Comparison of ENCODE assay signal across 18 cellular contexts in genomic region chr1:166849135-166849534, GRCh38.
"Had no signal": no experiment of that assay in that cellular context is flagged by ENCODE, and none has a peak within 500 bp of the region (broad histone marks: within the 10 kb centered on the region; RNA-seq: fewer than 3 reads in every experiment).

No MANE protein-coding gene starts in this region.

- ATAC-seq: Panc1 had no signal

- H3K9me3 ChIP-seq: SK-N-SH had no signal

- DNase-seq: Karpas-422, KG1, MM.1S, NCI-H1092 treated with DMSO at 0.1 percent for 48 hours, NCI-H1436, NCI-H187, NCI-H2029, NCI-H2081 treated with DMSO at 0.1 percent for 48 hours, NCI-H2171, NCI-H226, NCI-H446, NCI-H510A, NCI-H524 treated with DMSO at 0.1 percent for 48 hours, NCI-H69, NCI-H774, SHP77, SK-N-SH had no signal
